15 cellular contexts compared by ENCODE assay signal in the genomic region with DNA sequence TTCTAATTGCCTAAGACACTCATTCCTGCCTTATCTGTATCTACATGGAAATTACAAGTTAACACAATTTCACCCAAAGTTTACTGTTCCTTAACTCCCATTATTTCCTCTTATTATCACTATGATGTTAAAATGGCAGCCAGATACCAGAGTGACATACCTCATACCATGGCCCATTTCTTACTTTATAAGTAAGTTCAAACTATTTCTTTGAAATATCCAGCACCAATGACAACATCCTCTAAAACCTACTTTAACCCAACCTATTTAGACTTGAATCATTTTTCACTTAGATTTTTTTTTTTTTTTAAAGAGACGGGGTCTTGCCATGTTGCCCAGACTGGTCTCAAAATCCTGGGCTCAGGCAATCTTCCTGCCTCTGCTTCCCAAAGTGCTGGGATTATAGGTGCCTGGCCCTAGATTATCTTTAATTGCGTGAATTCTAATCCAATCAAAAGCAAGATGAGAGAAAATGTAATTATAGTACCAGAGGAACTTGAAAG. TPM values are rescaled to one million over a fixed set of nuclear protein-coding genes. Genes with fewer than 3 reads are reported as not detected.
A peak's percentile ranks its signal among the peaks of the same experiment; 100 is the strongest.
DNase-seq lines count a peak whose midpoint lies in the region; ATAC-seq and TF ChIP-seq lines count a peak whose summit lies in the region.
"Had no signal": no experiment of that assay in that cellular context is flagged by ENCODE, and none has a peak within 500 bp of the region (broad histone marks: within the 10 kb centered on the region; RNA-seq: fewer than 3 reads in every experiment).

No MANE protein-coding gene starts in this region.

- peak in 1 of 3 donors; percentile 45 for DNase-seq in CD4-positive, CD25-positive, alpha-beta regulatory T cell
- DNase-seq in DND-41 = no peak
- peak; percentile 23 for DNase-seq in fibroblast of villous mesenchyme (ENCODE audit: low read depth)
- DNase-seq in hepatocyte (ENCODE audit: low spot score) = no peak
- DNase-seq in SJCRH30 = no peak
- no peak for DNase-seq in esophagus muscularis mucosa (ENCODE audit: extremely low spot score)
- DNase-seq: CD8-positive, alpha-beta memory T cell; GOT3; HFFc6; KG1; NCI-H1092; NCI-H69 had no signal

- TF ChIP-seq CTCF in DND-41 (IDR thresholded peaks at IDR 0.05; ENCODE audit: borderline replicate concordance, extremely low read depth, low read length, poor library complexity, severe bottlenecking) (no peak), fibroblast of villous mesenchyme (IDR thresholded peaks at IDR 0.05; ENCODE audit: insufficient read depth, low read depth, low read length) (no peak), hepatocyte (IDR thresholded peaks at IDR 0.05; ENCODE audit: poor library complexity) (no peak), esophagus muscularis mucosa (IDR thresholded peaks at IDR 0.05) (no peak)

- H3K27me3 Mint-ChIP-seq in CD4-positive, CD25-positive, alpha-beta regulatory T cell = no peaks in the 10 kb centered on the region
- no peaks in the 10 kb centered on the region for H3K27me3 Mint-ChIP-seq in activated T-helper 17 cell treated with anti-CD3 and anti-CD28 coated beads, Interleukin-2, amount 50 U/mL, for 72 hours

- no peaks in the 10 kb centered on the region for H3K27me3 ChIP-seq in CD4-positive, CD25-positive, alpha-beta regulatory T cell (ENCODE audit: control insufficient read depth, insufficient read depth, low read length)
- H3K27me3 ChIP-seq in DND-41 (ENCODE audit: insufficient read depth, low read length, poor library complexity) (no peaks in the 10 kb centered on the region), hepatocyte (no peaks in the 10 kb centered on the region), SJCRH30 (no peaks in the 10 kb centered on the region), esophagus muscularis mucosa (no peaks in the 10 kb centered on the region)

- no peak for TF ChIP-seq POLR2A in esophagus muscularis mucosa (IDR thresholded peaks at IDR 0.05; ENCODE audit: low read depth)

- no peaks in the 10 kb centered on the region for H3K4me1 ChIP-seq in CD4-positive, CD25-positive, alpha-beta regulatory T cell (ENCODE audit: control insufficient read depth, insufficient read depth, low read length, poor library complexity, severe bottlenecking)
- peaks cover 29% of the 10 kb centered on the region for H3K4me1 ChIP-seq in DND-41 (ENCODE audit: insufficient read depth, low read length)
- peaks cover 4% of the 10 kb centered on the region for H3K4me1 ChIP-seq in hepatocyte (ENCODE audit: insufficient read depth)
- H3K4me1 ChIP-seq in SJCRH30 = peaks cover 10% of the 10 kb centered on the region
- peaks cover 18 to 68% (median 55%) of the 10 kb centered on the region in 4 donors for H3K4me1 ChIP-seq in esophagus muscularis mucosa

- no peaks in the 10 kb centered on the region for H3K9me3 Mint-ChIP-seq in CD4-positive, CD25-positive, alpha-beta regulatory T cell
- no peaks in the 10 kb centered on the region for H3K9me3 Mint-ChIP-seq in activated T-helper 17 cell treated with anti-CD3 and anti-CD28 coated beads, Interleukin-2, amount 50 U/mL, for 72 hours
- H3K9me3 Mint-ChIP-seq: CD8-positive, alpha-beta memory T cell; HFFc6 had no signal

- H3K4me2 ChIP-seq in DND-41 (ENCODE audit: insufficient read depth, low read length) (0 out of 2 replicates have a peak overlapping the region, but pooled peaks have one; percentile 9), hepatocyte (no peak overlapping the region)

- H3K9me2 ChIP-seq in hepatocyte (replicated peaks; ENCODE audit: insufficient read depth) = no peaks in the 10 kb centered on the region

- no peaks in the 10 kb centered on the region for H3K9me3 ChIP-seq in CD4-positive, CD25-positive, alpha-beta regulatory T cell (ENCODE audit: control insufficient read depth in 2 of 2, low read length in 2 of 2)
- H3K9me3 ChIP-seq in DND-41 (ENCODE audit: insufficient read depth, low read length, severe bottlenecking) (no peaks in the 10 kb centered on the region), hepatocyte (ENCODE audit: low read depth) (no peaks in the 10 kb centered on the region), SJCRH30 (replicated peaks) (no peaks in the 10 kb centered on the region), esophagus muscularis mucosa (no peaks in the 10 kb centered on the region)

- no peak for TF ChIP-seq EP300 in esophagus muscularis mucosa (IDR thresholded peaks at IDR 0.05)

- peak overlapping the region; percentile 0 for H3K4me3 ChIP-seq in CD4-positive, CD25-positive, alpha-beta regulatory T cell (ENCODE audit: low read depth, low read length)
- H3K4me3 ChIP-seq in DND-41 (ENCODE audit: low read depth in 1 of 2, low read length in 2 of 2) (no peak overlapping the region), fibroblast of villous mesenchyme (ENCODE audit: low read depth, low read length) (no peak overlapping the region), hepatocyte (no peak overlapping the region), SJCRH30 (no peak overlapping the region), esophagus muscularis mucosa (no peak overlapping the region)

- no peak overlapping the region for H3K9ac ChIP-seq in DND-41 (ENCODE audit: low read depth, low read length)

- H4K20me1 ChIP-seq in DND-41 (ENCODE audit: insufficient read depth, low read length) = peaks cover 21% of the 10 kb centered on the region; the same call in 1 of the 2 replicates
- H4K20me1 ChIP-seq in hepatocyte (ENCODE audit: insufficient read depth, poor library complexity, severe bottlenecking) = peaks cover 35% of the 10 kb centered on the region

- no peak overlapping the region for H3K4me3 Mint-ChIP-seq in CD4-positive, CD25-positive, alpha-beta regulatory T cell
- peak overlapping the region; percentile 49 for H3K4me3 Mint-ChIP-seq in activated T-helper 17 cell treated with anti-CD3 and anti-CD28 coated beads, Interleukin-2, amount 50 U/mL, for 72 hours
- H3K4me3 Mint-ChIP-seq: CD8-positive, alpha-beta memory T cell; HFFc6 had no signal

- peak overlapping the region in 1 of 3 donors; percentile 17 for H3K27ac Mint-ChIP-seq in CD4-positive, CD25-positive, alpha-beta regulatory T cell
- peak overlapping the region; percentile 62 for H3K27ac Mint-ChIP-seq in activated T-helper 17 cell treated with anti-CD3 and anti-CD28 coated beads, Interleukin-2, amount 50 U/mL, for 72 hours
- H3K27ac Mint-ChIP-seq: HFFc6 had no signal

- H3K79me2 ChIP-seq in DND-41 (ENCODE audit: insufficient read depth, low read length) (peaks cover 99% of the 10 kb centered on the region), hepatocyte (peaks cover 99% of the 10 kb centered on the region)

- WGBS in hepatocyte (ENCODE audit: low lambda C conversion rate, missing lambda C conversion rate) = 93% methylated on average over 2 of the region's 2 CpGs
- 96% methylated on average over 2 of the region's 2 CpGs for WGBS in esophagus muscularis mucosa

- ATAC-seq in CD4-positive, CD25-positive, alpha-beta regulatory T cell (ENCODE audit: low read depth in 2 of 2) = peak in 1 of 2 donors; percentile 71
- no peak for ATAC-seq in DND-41 (ENCODE audit: insufficient read depth, low read depth)
- ATAC-seq in activated T-helper 17 cell treated with anti-CD3 and anti-CD28 coated beads, Interleukin-2, amount 50 U/mL, for 72 hours (replicated peaks) = no peak
- no peak for ATAC-seq in GM21576 (IDR thresholded peaks at IDR 0.05; ENCODE audit: unreplicated experiment)
- ATAC-seq: Right ventricle myocardium inferior had no signal

- H3K36me3 Mint-ChIP-seq in CD4-positive, CD25-positive, alpha-beta regulatory T cell = peaks cover 11% of the 10 kb centered on the region
- H3K36me3 Mint-ChIP-seq in activated T-helper 17 cell treated with anti-CD3 and anti-CD28 coated beads, Interleukin-2, amount 50 U/mL, for 72 hours (ENCODE audit: low read depth) = peaks cover 22% of the 10 kb centered on the region

- H3K27ac ChIP-seq in CD4-positive, CD25-positive, alpha-beta regulatory T cell (ENCODE audit: insufficient read depth, low read length, poor library complexity, severe bottlenecking) = no peak overlapping the region
- H3K27ac ChIP-seq in DND-41 (ENCODE audit: low read length) (peak overlapping the region; percentile 21; the same call in 1 of the 2 replicates), hepatocyte (no peak overlapping the region), SJCRH30 (no peak overlapping the region), esophagus muscularis mucosa (replicated peaks in 1 of 4) (no peak overlapping the region)

- H3K4me1 Mint-ChIP-seq in CD4-positive, CD25-positive, alpha-beta regulatory T cell = peaks cover 34 to 51% (median 43%) of the 10 kb centered on the region in 4 donors
- peaks cover 46% of the 10 kb centered on the region for H3K4me1 Mint-ChIP-seq in activated T-helper 17 cell treated with anti-CD3 and anti-CD28 coated beads, Interleukin-2, amount 50 U/mL, for 72 hours

- intact Hi-C loops in esophagus muscularis mucosa (cut with DNase I) = loop anchor here (10.0 kb wide), 1 partner anchor 108 kb away; no protein-coding TSS in a partner anchor

- H3K36me3 ChIP-seq in CD4-positive, CD25-positive, alpha-beta regulatory T cell (ENCODE audit: control insufficient read depth, insufficient read depth, low read length) = peaks cover 4% of the 10 kb centered on the region
- H3K36me3 ChIP-seq in DND-41 (ENCODE audit: insufficient read depth, low read length) (peaks cover 11% of the 10 kb centered on the region), hepatocyte (replicated peaks; ENCODE audit: insufficient read depth, low read depth) (no peaks in the 10 kb centered on the region), SJCRH30 (peaks cover 2% of the 10 kb centered on the region; the same call in 1 of the 2 replicates), esophagus muscularis mucosa (peaks cover 0 to 5% (median 2%) of the 10 kb centered on the region in 4 donors)

- H2AFZ ChIP-seq in DND-41 (ENCODE audit: low read depth, low read length) = no peak overlapping the region
- no peak overlapping the region for H2AFZ ChIP-seq in hepatocyte

RNA-seq across cellular contexts. Expression of gene REV3L, which starts 10.0 kb away (rescaled TPM):
- 35.7 TPM for total RNA-seq in CD4-positive, CD25-positive, alpha-beta regulatory T cell
- 10 to 100 TPM in 1 of 4 donors, 1 to 10 TPM in 3; 6.5 to 11.2 (median 8.8) TPM for polyA plus RNA-seq in CD4-positive, CD25-positive, alpha-beta regulatory T cell
- total RNA-seq in activated T-helper 17 cell treated with anti-CD3 and anti-CD28 coated beads, Interleukin-2, amount 50 U/mL, for 72 hours = 10 to 100 TPM; 20.7 to 23.7 TPM
- total RNA-seq in fibroblast of villous mesenchyme (40.6 and 54.8 TPM in 2 replicates), hepatocyte (29.4 and 37.2 TPM in 2 replicates), esophagus muscularis mucosa (10 to 100 TPM; 38.9 to 50.4 (median 45.3) TPM)
- polyA plus RNA-seq in hepatocyte = 17.6 and 23.7 TPM in 2 replicates
- total RNA-seq in SJCRH30 (2014; rRNA removed; shearing (Covaris generic)) = 32.7 and 34.3 TPM in 2 replicates
